In the genomic region with DNA sequence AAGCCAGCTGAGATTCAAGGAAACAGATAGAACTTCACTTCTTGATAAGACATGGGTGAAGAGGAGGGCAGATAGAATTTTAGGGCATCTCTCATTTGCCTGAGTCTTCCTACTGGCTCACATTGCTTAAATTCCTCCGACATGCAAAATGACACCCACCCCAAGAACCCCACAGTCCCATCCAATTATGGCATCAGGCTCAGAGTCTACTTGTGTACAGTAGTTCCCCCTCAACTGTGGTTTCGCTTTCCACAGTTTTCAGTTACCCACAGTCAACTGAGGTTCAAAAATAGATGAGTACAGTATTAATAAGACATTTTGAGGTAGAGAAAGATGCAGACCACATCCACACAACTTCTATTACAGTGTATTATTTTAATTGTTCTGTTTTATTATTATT, we compare ENCODE assay signal across 5 cellular contexts.
"Had no signal": no experiment of that assay in that cellular context is flagged by ENCODE, and none has a peak within 500 bp of the region (broad histone marks: within the 10 kb centered on the region; RNA-seq: fewer than 3 reads in every experiment).

No MANE protein-coding gene starts in this region.

- H3K27me3 Mint-ChIP-seq: IgD-negative memory B cell had no signal

- H3K4me3 ChIP-seq: GM23338 had no signal

- H2AFZ ChIP-seq: GM23338 had no signal

- H3K4me2 ChIP-seq: GM23338 had no signal

- H3K27ac Mint-ChIP-seq: GM23338 had no signal

- DNase-seq: H9, HCEC 1CT, KBM-7 had no signal

- H3K4me1 Mint-ChIP-seq: GM23338, H9, IgD-negative memory B cell had no signal

- H3K4me3 Mint-ChIP-seq: GM23338, H9, IgD-negative memory B cell had no signal

- H3K9me3 Mint-ChIP-seq: GM23338 had no signal

- ATAC-seq: GM23338 had no signal
